8 cellular contexts compared by ENCODE assay signal in genomic region chr11:65856689-65857499, GRCh38. TPM values are rescaled to one million over a fixed set of nuclear protein-coding genes. Genes with fewer than 3 reads are reported as not detected.
DNase-seq lines count a peak whose midpoint lies in the region; ATAC-seq, FAIRE-seq and TF ChIP-seq lines count a peak whose summit lies in the region.

No MANE protein-coding gene starts in this region.

- H3K4me3 ChIP-seq in bronchial epithelial cell (ENCODE audit: low read depth, low read length), result peak overlapping the region; percentile 98

- FAIRE-seq in bronchial epithelial cell (lab: Jason Lieb, UNC), result no peak

- H3K36me3 ChIP-seq in bronchial epithelial cell (ENCODE audit: control insufficient read depth, insufficient read depth, low read length), result peaks cover 37% of the 10 kb centered on the region

- DNase-seq in DMS153 treated with DMSO at 0.1 percent for 48 hours (lab: John Stamatoyannopoulos, UW; ENCODE audit: unreplicated experiment) (peak; percentile 22), NCI-H1048 (lab: John Stamatoyannopoulos, UW) (peak; percentile 52), WTC11 (ENCODE audit: low spot score) (peak; percentile 76), bronchial epithelial cell (ENCODE audit: low read depth) (peak; percentile 47), islet precursor cell (peak; percentile 85)
- peak; percentile 55 to 79 for DNase-seq in stimulated activated CD4-positive, alpha-beta T cell treated with anti-CD3 and anti-CD28 coated beads, Interleukin-12 subunit alpha, Interleukin-12 subunit beta, amount 100 ng/mL, for 24 hours (ENCODE audit: low read depth in 2 of 2)

- H3K27ac Mint-ChIP-seq in WTC11, result peak overlapping the region; percentile 88

- peaks cover 44% of the 10 kb centered on the region for H3K36me3 Mint-ChIP-seq in WTC11

- TF ChIP-seq CTCF in WTC11 (IDR thresholded peaks at IDR 0.05) (no peak), bronchial epithelial cell (IDR thresholded peaks at IDR 0.05; ENCODE audit: insufficient read depth, low read length, severe bottlenecking) (no peak)

- no peaks in the 10 kb centered on the region for H3K27me3 ChIP-seq in bronchial epithelial cell (ENCODE audit: control insufficient read depth, insufficient read depth, low read length)

- H3K4me3 Mint-ChIP-seq in WTC11, result peak overlapping the region; percentile 91

- POLR2A ChIA-PET in WTC11 (lab: Charles Lee), result interaction anchor here (0.9 kb wide), 1 partner anchor 15 kb away, joined by 3 read pairs; no protein-coding TSS in a partner anchor

- CTCF ChIA-PET in WTC11 (lab: Charles Lee), result interaction anchor here (3.6 to 16.6 kb wide), 2 partner anchors 32 to 76 kb away, joined by 40 to 539 read pairs; partner anchors contain the start of genes AP5B1, CCDC85B and FIBP

- H3K4me1 Mint-ChIP-seq in WTC11, result peaks cover 21% of the 10 kb centered on the region

- H3K27me3 Mint-ChIP-seq in WTC11 (ENCODE audit: low read depth), result no peaks in the 10 kb centered on the region

- ATAC-seq in GM21723 (IDR thresholded peaks at IDR 0.05; ENCODE audit: unreplicated experiment) (peak; percentile 34), WTC11 (no peak), GM18858 (IDR thresholded peaks at IDR 0.05; ENCODE audit: unreplicated experiment) (no peak)

- no peaks in the 10 kb centered on the region for H3K9me3 Mint-ChIP-seq in WTC11

TF ChIP-seq in WTC11, 78 proteins besides CTCF, POLR2A, EP300 and RAD21 (continues in another document):
- peak; percentile 95 for TF ChIP-seq USF2 (CRISPR knock-in tag; IDR thresholded peaks at IDR 0.05)
- TF ChIP-seq FOXP1 (CRISPR knock-in tag; IDR thresholded peaks at IDR 0.05; ENCODE audit: borderline replicate concordance), result no peak; the same call in 1 of the 2 replicates
- no peak for TF ChIP-seq GABPB1 (CRISPR knock-in tag; IDR thresholded peaks at IDR 0.05)
- TF ChIP-seq KAT7 (CRISPR knock-in tag; IDR thresholded peaks at IDR 0.05; ENCODE audit: borderline replicate concordance), result peak; percentile 61; the same call in 1 of the 2 replicates
- TF ChIP-seq ZNF281 (CRISPR knock-in tag; IDR thresholded peaks at IDR 0.05), result no peak
- TF ChIP-seq CREB1 (CRISPR knock-in tag; IDR thresholded peaks at IDR 0.05), result no peak
- TF ChIP-seq RORB (CRISPR knock-in tag; IDR thresholded peaks at IDR 0.05), result no peak
- TF ChIP-seq ZNF121 (CRISPR knock-in tag; IDR thresholded peaks at IDR 0.05), result no peak
- peak; percentile 67 for TF ChIP-seq FOXK1 (CRISPR knock-in tag; IDR thresholded peaks at IDR 0.05)
- TF ChIP-seq, protein P1, sequence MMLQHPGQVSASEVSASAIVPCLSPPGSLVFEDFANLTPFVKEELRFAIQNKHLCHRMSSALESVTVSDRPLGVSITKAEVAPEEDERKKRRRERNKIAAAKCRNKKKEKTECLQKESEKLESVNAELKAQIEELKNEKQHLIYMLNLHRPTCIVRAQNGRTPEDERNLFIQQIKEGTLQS (CRISPR knock-in tag; conservative IDR thresholded peaks at IDR 0.05), result no peak
- TF ChIP-seq TCF7 (CRISPR knock-in tag; IDR thresholded peaks at IDR 0.05; ENCODE audit: low read depth), result 0 out of 2 replicates have a peak, but pooled peaks have one; percentile 61
- TF ChIP-seq CBFB (CRISPR knock-in tag; IDR thresholded peaks at IDR 0.05; ENCODE audit: low read depth), result no peak
- peak; percentile 18; the same call in 1 of the 2 replicates for TF ChIP-seq PRDM15 (CRISPR knock-in tag; IDR thresholded peaks at IDR 0.05)
- TF ChIP-seq TEAD4 (CRISPR knock-in tag; IDR thresholded peaks at IDR 0.05), result no peak
- no peak for TF ChIP-seq E2F4 (CRISPR knock-in tag; IDR thresholded peaks at IDR 0.05; ENCODE audit: borderline replicate concordance, low read depth)
- TF ChIP-seq NFATC4 (CRISPR knock-in tag; IDR thresholded peaks at IDR 0.05), result 0 out of 2 replicates have a peak, but pooled peaks have one; percentile 2
- TF ChIP-seq, protein P2, sequence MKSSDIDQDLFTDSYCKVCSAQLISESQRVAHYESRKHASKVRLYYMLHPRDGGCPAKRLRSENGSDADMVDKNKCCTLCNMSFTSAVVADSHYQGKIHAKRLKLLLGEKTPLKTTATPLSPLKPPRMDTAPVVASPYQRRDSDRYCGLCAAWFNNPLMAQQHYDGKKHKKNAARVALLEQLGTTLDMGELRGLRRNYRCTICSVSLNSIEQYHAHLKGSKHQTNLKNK (CRISPR knock-in tag; IDR thresholded peaks at IDR 0.05), result no peak
- TF ChIP-seq ZNF416 (CRISPR knock-in tag; IDR thresholded peaks at IDR 0.05), result no peak
- no peak for TF ChIP-seq TEAD1 (CRISPR knock-in tag; IDR thresholded peaks at IDR 0.05)
- no peak for TF ChIP-seq NR3C1 (CRISPR knock-in tag; conservative IDR thresholded peaks at IDR 0.05; ENCODE audit: low read depth)
- no peak for TF ChIP-seq MXD4 (CRISPR knock-in tag; IDR thresholded peaks at IDR 0.05; ENCODE audit: borderline replicate concordance)
- TF ChIP-seq ZNF671 (CRISPR knock-in tag; IDR thresholded peaks at IDR 0.05), result no peak

RNA-seq across cellular contexts. Expression of gene CFL1, which starts 1.1 kb away (rescaled TPM):
- total RNA-seq in WTC11 (2021) (1,014 to 1,073 TPM (median 1,031 TPM) in 3 replicates), bronchial epithelial cell (764 and 971 TPM in 2 replicates)

RNA-seq across cellular contexts. Expression of gene MUS81, which starts 3.3 kb away (rescaled TPM):
- total RNA-seq in WTC11 (2021) (44.9 to 45.9 TPM (median 45.1 TPM) in 3 replicates), bronchial epithelial cell (58.4 and 63.8 TPM in 2 replicates)

RNA-seq across cellular contexts. Expression of gene EFEMP2, which starts 15.7 kb away (rescaled TPM):
- total RNA-seq in WTC11 (2021), result 14.2 to 17.9 TPM (median 17.8 TPM) in 3 replicates
- 2.9 and 5.6 TPM in 2 replicates for total RNA-seq in bronchial epithelial cell

RNA-seq across cellular contexts. Expression of gene CTSW, which starts 22.7 kb away (rescaled TPM):
- total RNA-seq in WTC11 (2021) (0.18 TPM in 1 of 3 replicates, not detected in the others), bronchial epithelial cell (not detected in 2 replicates)

RNA-seq across cellular contexts. Expression of gene SNX32, which starts 23.1 kb away (rescaled TPM):
- total RNA-seq in WTC11 (2021) (2.2 to 3.4 TPM (median 2.9 TPM) in 3 replicates), bronchial epithelial cell (under 0.01 TPM in 1 of 2 replicates, not detected in the other)

Comparison
In these comparisons a context has a peak if more than half of its experiments do, and no peak if none do; other contexts are left out.
1. DNase-seq: peak in every context shown above with its lines; median percentile 85 in islet precursor cell; 76 in WTC11; 67 in stimulated activated CD4-positive, alpha-beta T cell treated with anti-CD3 and anti-CD28 coated beads, Interleukin-12 subunit alpha, Interleukin-12 subunit beta, amount 100 ng/mL, for 24 hours; 52 in NCI-H1048; 47 in bronchial epithelial cell; 22 in DMS153 treated with DMSO at 0.1 percent for 48 hours.